Comparison of ENCODE assay signal across 1 cellular context in the genomic region with DNA sequence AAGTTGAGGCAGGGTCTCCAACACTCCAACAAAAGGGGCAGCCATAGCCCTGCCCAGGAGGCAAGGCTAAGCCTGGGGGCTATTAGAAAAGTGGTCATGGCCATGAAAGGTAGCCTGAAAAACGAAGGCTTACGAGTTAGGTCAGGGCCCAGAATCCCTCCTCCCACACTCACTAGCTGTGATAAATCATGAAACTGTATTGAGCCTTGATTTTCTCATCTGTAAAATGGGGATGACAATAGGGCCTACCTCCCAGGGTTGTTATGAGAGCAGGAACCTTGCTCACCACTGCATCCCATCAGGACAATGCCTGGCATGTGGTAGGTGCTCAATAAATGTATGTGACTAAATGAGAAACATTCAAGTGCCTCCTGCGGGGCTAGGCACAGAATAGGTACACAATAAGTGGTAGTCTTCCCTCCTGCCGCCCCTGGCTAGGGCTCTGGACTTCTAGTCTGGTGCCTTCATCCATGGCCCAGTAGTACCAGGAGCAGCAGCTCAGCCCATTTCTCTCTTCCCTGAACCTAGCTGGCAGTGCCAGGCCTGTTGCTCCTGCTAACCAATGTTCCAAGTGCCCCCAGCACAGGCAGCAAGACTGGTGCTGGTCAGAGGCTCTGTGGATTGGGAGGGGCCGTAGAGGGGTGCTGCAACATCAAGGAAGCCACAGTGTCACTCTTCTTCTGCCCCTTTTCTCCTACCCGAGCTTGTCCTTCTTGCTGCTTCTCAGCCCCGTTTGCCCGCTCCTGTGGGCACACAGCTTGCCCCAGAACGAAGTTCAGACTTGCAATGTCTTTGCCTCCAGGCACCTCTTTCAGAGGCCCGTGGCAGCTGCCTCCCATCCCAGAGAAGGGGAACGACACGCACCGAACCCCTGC.
TF ChIP-seq lines count a peak whose summit lies in the region.

No MANE protein-coding gene starts in this region.

TF ChIP-seq in SK-N-SH, 30 proteins besides CTCF, POLR2A, EP300 and RAD21:
- TF ChIP-seq TEAD4 (IDR thresholded peaks at IDR 0.05; ENCODE audit: borderline replicate concordance, insufficient read depth) (no peak), YY1 (IDR thresholded peaks at IDR 0.05; ENCODE audit: low read depth) (no peak), ELF1 (IDR thresholded peaks at IDR 0.05) (no peak), RCOR1 (IDR thresholded peaks at IDR 0.05; ENCODE audit: low read length) (no peak), MXI1 (IDR thresholded peaks at IDR 0.05; ENCODE audit: low read depth, low read length) (no peak), NFIC (IDR thresholded peaks at IDR 0.05; ENCODE audit: borderline replicate concordance) (no peak)
- TF ChIP-seq, protein P1, sequence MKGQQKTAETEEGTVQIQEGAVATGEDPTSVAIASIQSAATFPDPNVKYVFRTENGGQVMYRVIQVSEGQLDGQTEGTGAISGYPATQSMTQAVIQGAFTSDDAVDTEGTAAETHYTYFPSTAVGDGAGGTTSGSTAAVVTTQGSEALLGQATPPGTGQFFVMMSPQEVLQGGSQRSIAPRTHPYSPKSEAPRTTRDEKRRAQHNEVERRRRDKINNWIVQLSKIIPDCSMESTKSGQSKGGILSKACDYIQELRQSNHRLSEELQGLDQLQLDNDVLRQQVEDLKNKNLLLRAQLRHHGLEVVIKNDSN (IDR thresholded peaks at IDR 0.05; ENCODE audit: borderline replicate concordance, low read depth) = no peak
